In the genomic region with DNA sequence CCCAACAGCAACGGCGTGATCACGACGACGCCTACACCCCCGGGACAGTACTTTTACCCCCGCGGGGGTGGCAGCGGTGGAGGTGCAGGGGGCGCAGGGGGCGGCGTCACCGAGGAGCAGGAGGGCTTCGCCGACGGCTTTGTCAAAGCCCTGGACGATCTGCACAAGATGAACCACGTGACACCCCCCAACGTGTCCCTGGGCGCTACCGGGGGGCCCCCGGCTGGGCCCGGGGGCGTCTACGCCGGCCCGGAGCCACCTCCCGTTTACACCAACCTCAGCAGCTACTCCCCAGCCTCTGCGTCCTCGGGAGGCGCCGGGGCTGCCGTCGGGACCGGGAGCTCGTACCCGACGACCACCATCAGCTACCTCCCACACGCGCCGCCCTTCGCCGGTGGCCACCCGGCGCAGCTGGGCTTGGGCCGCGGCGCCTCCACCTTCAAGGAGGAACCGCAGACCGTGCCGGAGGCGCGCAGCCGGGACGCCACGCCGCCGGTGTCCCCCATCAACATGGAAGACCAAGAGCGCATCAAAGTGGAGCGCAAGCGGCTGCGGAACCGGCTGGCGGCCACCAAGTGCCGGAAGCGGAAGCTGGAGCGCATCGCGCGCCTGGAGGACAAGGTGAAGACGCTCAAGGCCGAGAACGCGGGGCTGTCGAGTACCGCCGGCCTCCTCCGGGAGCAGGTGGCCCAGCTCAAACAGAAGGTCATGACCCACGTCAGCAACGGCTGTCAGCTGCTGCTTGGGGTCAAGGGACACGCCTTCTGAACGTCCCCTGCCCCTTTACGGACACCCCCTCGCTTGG, we compare ENCODE assay signal across 1 cellular context.
TF ChIP-seq lines count a peak whose summit lies in the region.

No MANE protein-coding gene starts in this region.

TF ChIP-seq in HepG2, 621 proteins besides CTCF, POLR2A, EP300 and RAD21 (continued from another document and continues in another):
- TF ChIP-seq, protein P1, sequence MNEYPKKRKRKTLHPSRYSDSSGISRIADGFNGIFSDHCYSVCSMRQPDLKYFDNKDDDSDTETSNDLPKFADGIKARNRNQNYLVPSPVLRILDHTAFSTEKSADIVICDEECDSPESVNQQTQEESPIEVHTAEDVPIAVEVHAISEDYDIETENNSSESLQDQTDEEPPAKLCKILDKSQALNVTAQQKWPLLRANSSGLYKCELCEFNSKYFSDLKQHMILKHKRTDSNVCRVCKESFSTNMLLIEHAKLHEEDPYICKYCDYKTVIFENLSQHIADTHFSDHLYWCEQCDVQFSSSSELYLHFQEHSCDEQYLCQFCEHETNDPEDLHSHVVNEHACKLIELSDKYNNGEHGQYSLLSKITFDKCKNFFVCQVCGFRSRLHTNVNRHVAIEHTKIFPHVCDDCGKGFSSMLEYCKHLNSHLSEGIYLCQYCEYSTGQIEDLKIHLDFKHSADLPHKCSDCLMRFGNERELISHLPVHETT (CRISPR knock-in tag; conservative IDR thresholded peaks at IDR 0.05) = peak; percentile 72; the same call in 1 of the 2 replicates
- TF ChIP-seq NR2F6 (IDR thresholded peaks at IDR 0.05) (peak; percentile 78; the same call in 1 of the 2 replicates), NR2F6 (CRISPR knock-in tag; IDR thresholded peaks at IDR 0.05) (peak; percentile 92), TAF15 (IDR thresholded peaks at IDR 0.05; ENCODE audit: low read depth, low read length, poor library complexity, severe bottlenecking) (no peak), RFX5 (IDR thresholded peaks at IDR 0.05; ENCODE audit: low read depth, low read length) (no peak), ZNF317 (CRISPR knock-in tag; IDR thresholded peaks at IDR 0.05) (peak; percentile 61; the same call in 1 of the 2 replicates), ADNP (CRISPR knock-in tag; IDR thresholded peaks at IDR 0.05) (no peak), ZNF780A (CRISPR knock-in tag; IDR thresholded peaks at IDR 0.05) (no peak), POLR2AphosphoS2 (IDR thresholded peaks at IDR 0.05; ENCODE audit: low read depth, low read length) (no peak), ZFP36 (IDR thresholded peaks at IDR 0.05; ENCODE audit: borderline replicate concordance, low read depth, low read length, partially characterized antibody) (no peak), FUBP1 (CRISPR knock-in tag; IDR thresholded peaks at IDR 0.05; ENCODE audit: borderline replicate concordance) (no peak), ZFP1 (CRISPR knock-in tag; IDR thresholded peaks at IDR 0.05) (no peak), ZNF724P (CRISPR knock-in tag; IDR thresholded peaks at IDR 0.05; ENCODE audit: borderline replicate concordance) (no peak), PAX8 (CRISPR knock-in tag; IDR thresholded peaks at IDR 0.05; ENCODE audit: borderline replicate concordance) (no peak), ZNF891 (CRISPR knock-in tag; IDR thresholded peaks at IDR 0.05) (peak; percentile 83; the same call in 1 of the 2 replicates), PHF5A (CRISPR knock-in tag; IDR thresholded peaks at IDR 0.05; ENCODE audit: low read depth, unreplicated experiment) (peak; percentile 21), FOSL1 (CRISPR knock-in tag; IDR thresholded peaks at IDR 0.05; ENCODE audit: borderline replicate concordance) (no peak), ZFX (CRISPR knock-in tag; IDR thresholded peaks at IDR 0.05; ENCODE audit: low read depth) (peak; percentile 72), ATF7-NPFF (CRISPR knock-in tag; IDR thresholded peaks at IDR 0.05; ENCODE audit: low read depth) (peak; percentile 86), ZNF333 (CRISPR knock-in tag; IDR thresholded peaks at IDR 0.05; ENCODE audit: borderline replicate concordance) (peak; percentile 58; the same call in 1 of the 2 replicates), SNAI1 (CRISPR knock-in tag; IDR thresholded peaks at IDR 0.05; ENCODE audit: borderline replicate concordance) (peak; percentile 72; the same call in 1 of the 2 replicates), ZBTB21 (CRISPR knock-in tag; IDR thresholded peaks at IDR 0.05) (no peak), MED13 (CRISPR knock-in tag; IDR thresholded peaks at IDR 0.05) (no peak), ZSCAN12 (CRISPR knock-in tag; IDR thresholded peaks at IDR 0.05) (no peak), MAX (IDR thresholded peaks at IDR 0.05) (peak; percentile 86), CBX5 (CRISPR knock-in tag; IDR thresholded peaks at IDR 0.05; ENCODE audit: borderline replicate concordance) (no peak), RBM39 (IDR thresholded peaks at IDR 0.05; ENCODE audit: low read depth, low read length, poor library complexity, severe bottlenecking) (peak; percentile 89), ZNF512B (CRISPR knock-in tag; IDR thresholded peaks at IDR 0.05; ENCODE audit: borderline replicate concordance) (no peak), ATF3 (CRISPR knock-in tag; IDR thresholded peaks at IDR 0.05) (no peak), ZNF879 (CRISPR knock-in tag; IDR thresholded peaks at IDR 0.05) (no peak), MEF2D (CRISPR knock-in tag; IDR thresholded peaks at IDR 0.05) (peak; percentile 62; the same call in 1 of the 2 replicates), HOXA7 (CRISPR knock-in tag; IDR thresholded peaks at IDR 0.05) (no peak), FOXA3 (CRISPR knock-in tag; IDR thresholded peaks at IDR 0.05) (peak; percentile 40; the same call in 1 of the 2 replicates), MBD4 (IDR thresholded peaks at IDR 0.05; ENCODE audit: borderline replicate concordance, low read length) (no peak), MED1 (CRISPR knock-in tag; IDR thresholded peaks at IDR 0.05) (peak; percentile 60), MZF1 (CRISPR knock-in tag; IDR thresholded peaks at IDR 0.05; ENCODE audit: borderline replicate concordance) (peak; percentile 79; the same call in 1 of the 2 replicates), ZNF800 (CRISPR knock-in tag; IDR thresholded peaks at IDR 0.05) (peak; percentile 98), PLRG1 (conservative IDR thresholded peaks at IDR 0.05) (no peak), SRSF9 (IDR thresholded peaks at IDR 0.05; ENCODE audit: borderline replicate concordance, insufficient read depth, low read depth, low read length, poor library complexity, severe bottlenecking) (no peak), KDM1A (CRISPR knock-in tag; IDR thresholded peaks at IDR 0.05) (no peak), POGZ (CRISPR knock-in tag; IDR thresholded peaks at IDR 0.05) (peak; percentile 47; the same call in 1 of the 2 replicates), PRMT3 (CRISPR knock-in tag; IDR thresholded peaks at IDR 0.05; ENCODE audit: borderline replicate concordance, low read depth) (0 out of 2 replicates have a peak, but pooled peaks have one; percentile 34), ZNF160 (CRISPR knock-in tag; IDR thresholded peaks at IDR 0.05) (no peak; the same call in 1 of the 2 replicates), HNRNPUL1 (IDR thresholded peaks at IDR 0.05; ENCODE audit: low read depth, low read length) (no peak), POLR2AphosphoS5 (IDR thresholded peaks at IDR 0.05; ENCODE audit: low read depth, low read length) (0 out of 2 replicates have a peak, but pooled peaks have one; percentile 41), SAP130 (CRISPR knock-in tag; IDR thresholded peaks at IDR 0.05; ENCODE audit: low read depth) (peak; percentile 91), ZNF530 (CRISPR knock-in tag; IDR thresholded peaks at IDR 0.05; ENCODE audit: low read depth) (no peak), ZNF350 (CRISPR knock-in tag; IDR thresholded peaks at IDR 0.05; ENCODE audit: borderline replicate concordance, low read depth) (0 out of 2 replicates have a peak, but pooled peaks have one; percentile 40), HDAC6 (IDR thresholded peaks at IDR 0.05; ENCODE audit: low read depth, low read length) (no peak)
- TF ChIP-seq, protein P2, sequence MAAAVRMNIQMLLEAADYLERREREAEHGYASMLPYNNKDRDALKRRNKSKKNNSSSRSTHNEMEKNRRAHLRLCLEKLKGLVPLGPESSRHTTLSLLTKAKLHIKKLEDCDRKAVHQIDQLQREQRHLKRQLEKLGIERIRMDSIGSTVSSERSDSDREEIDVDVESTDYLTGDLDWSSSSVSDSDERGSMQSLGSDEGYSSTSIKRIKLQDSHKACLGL (CRISPR knock-in tag; IDR thresholded peaks at IDR 0.05) = peak; percentile 89
- TF ChIP-seq, protein P3, sequence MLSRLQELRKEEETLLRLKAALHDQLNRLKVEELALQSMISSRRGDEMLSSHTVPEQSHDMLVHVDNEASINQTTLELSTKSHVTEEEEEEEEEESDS (CRISPR knock-in tag; IDR thresholded peaks at IDR 0.05; ENCODE audit: borderline replicate concordance) = no peak
- TF ChIP-seq, protein P4, sequence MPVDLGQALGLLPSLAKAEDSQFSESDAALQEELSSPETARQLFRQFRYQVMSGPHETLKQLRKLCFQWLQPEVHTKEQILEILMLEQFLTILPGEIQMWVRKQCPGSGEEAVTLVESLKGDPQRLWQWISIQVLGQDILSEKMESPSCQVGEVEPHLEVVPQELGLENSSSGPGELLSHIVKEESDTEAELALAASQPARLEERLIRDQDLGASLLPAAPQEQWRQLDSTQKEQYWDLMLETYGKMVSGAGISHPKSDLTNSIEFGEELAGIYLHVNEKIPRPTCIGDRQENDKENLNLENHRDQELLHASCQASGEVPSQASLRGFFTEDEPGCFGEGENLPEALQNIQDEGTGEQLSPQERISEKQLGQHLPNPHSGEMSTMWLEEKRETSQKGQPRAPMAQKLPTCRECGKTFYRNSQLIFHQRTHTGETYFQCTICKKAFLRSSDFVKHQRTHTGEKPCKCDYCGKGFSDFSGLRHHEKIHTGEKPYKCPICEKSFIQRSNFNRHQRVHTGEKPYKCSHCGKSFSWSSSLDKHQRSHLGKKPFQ (CRISPR knock-in tag; IDR thresholded peaks at IDR 0.05; ENCODE audit: insufficient replicate concordance) = no peak
- TF ChIP-seq, protein P5, sequence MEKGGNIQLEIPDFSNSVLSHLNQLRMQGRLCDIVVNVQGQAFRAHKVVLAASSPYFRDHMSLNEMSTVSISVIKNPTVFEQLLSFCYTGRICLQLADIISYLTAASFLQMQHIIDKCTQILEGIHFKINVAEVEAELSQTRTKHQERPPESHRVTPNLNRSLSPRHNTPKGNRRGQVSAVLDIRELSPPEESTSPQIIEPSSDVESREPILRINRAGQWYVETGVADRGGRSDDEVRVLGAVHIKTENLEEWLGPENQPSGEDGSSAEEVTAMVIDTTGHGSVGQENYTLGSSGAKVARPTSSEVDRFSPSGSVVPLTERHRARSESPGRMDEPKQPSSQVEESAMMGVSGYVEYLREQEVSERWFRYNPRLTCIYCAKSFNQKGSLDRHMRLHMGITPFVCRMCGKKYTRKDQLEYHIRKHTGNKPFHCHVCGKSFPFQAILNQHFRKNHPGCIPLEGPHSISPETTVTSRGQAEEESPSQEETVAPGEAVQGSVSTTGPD (CRISPR knock-in tag; IDR thresholded peaks at IDR 0.05) = no peak
